In the genomic region with DNA sequence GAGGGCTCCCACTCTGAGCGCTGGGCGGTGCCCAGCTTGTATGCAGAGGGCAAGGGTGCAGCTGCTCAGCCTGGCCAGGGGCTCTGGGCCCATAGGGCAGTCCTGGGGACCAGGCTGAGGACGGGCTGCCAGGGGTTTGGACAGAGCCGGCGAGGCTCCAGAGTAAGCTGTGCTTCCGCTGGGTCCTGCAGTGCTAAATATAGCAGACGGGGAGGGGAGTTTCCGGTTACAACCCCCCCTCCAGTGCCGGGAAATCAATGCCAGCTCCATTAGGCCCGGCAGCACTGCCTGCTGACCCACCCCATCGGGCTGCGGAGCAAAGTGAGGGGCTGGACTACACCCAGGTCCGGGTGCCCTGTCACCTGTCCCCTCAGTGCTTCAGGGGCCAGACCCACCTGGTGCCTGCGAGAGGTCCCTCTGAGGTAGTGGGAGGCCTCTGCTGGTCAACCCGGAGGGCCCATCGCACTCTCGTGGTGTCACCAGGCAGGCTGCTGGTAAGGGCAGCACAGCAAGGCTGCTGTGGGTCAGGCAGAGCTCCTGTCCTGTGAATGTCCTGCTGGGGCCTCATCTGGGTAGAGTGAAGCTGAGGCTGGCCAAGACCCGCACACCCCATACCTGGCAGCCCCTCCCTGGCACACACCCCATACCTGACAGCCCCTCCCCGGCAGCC, we compare ENCODE assay signal across 1 cellular context.
TF ChIP-seq lines count a peak whose summit lies in the region.

No MANE protein-coding gene starts in this region.

TF ChIP-seq in HEK293, 187 proteins besides CTCF, POLR2A, EP300 and RAD21 (continued from another document and continues in another):
- TF ChIP-seq, protein P1, sequence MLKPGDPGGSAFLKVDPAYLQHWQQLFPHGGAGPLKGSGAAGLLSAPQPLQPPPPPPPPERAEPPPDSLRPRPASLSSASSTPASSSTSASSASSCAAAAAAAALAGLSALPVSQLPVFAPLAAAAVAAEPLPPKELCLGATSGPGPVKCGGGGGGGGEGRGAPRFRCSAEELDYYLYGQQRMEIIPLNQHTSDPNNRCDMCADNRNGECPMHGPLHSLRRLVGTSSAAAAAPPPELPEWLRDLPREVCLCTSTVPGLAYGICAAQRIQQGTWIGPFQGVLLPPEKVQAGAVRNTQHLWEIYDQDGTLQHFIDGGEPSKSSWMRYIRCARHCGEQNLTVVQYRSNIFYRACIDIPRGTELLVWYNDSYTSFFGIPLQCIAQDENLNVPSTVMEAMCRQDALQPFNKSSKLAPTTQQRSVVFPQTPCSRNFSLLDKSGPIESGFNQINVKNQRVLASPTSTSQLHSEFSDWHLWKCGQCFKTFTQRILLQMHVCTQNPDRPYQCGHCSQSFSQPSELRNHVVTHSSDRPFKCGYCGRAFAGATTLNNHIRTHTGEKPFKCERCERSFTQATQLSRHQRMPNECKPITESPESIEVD (tag by site-specific recombination; IDR thresholded peaks at IDR 0.05) = no peak
- TF ChIP-seq, protein P2, sequence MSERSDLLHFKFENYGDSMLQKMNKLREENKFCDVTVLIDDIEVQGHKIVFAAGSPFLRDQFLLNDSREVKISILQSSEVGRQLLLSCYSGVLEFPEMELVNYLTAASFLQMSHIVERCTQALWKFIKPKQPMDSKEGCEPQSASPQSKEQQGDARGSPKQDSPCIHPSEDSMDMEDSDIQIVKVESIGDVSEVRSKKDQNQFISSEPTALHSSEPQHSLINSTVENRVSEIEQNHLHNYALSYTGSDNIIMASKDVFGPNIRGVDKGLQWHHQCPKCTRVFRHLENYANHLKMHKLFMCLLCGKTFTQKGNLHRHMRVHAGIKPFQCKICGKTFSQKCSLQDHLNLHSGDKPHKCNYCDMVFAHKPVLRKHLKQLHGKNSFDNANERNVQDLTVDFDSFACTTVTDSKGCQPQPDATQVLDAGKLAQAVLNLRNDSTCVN (tag by site-specific recombination; optimal IDR thresholded peaks at IDR 0.05) = no peak
- TF ChIP-seq, protein P3, sequence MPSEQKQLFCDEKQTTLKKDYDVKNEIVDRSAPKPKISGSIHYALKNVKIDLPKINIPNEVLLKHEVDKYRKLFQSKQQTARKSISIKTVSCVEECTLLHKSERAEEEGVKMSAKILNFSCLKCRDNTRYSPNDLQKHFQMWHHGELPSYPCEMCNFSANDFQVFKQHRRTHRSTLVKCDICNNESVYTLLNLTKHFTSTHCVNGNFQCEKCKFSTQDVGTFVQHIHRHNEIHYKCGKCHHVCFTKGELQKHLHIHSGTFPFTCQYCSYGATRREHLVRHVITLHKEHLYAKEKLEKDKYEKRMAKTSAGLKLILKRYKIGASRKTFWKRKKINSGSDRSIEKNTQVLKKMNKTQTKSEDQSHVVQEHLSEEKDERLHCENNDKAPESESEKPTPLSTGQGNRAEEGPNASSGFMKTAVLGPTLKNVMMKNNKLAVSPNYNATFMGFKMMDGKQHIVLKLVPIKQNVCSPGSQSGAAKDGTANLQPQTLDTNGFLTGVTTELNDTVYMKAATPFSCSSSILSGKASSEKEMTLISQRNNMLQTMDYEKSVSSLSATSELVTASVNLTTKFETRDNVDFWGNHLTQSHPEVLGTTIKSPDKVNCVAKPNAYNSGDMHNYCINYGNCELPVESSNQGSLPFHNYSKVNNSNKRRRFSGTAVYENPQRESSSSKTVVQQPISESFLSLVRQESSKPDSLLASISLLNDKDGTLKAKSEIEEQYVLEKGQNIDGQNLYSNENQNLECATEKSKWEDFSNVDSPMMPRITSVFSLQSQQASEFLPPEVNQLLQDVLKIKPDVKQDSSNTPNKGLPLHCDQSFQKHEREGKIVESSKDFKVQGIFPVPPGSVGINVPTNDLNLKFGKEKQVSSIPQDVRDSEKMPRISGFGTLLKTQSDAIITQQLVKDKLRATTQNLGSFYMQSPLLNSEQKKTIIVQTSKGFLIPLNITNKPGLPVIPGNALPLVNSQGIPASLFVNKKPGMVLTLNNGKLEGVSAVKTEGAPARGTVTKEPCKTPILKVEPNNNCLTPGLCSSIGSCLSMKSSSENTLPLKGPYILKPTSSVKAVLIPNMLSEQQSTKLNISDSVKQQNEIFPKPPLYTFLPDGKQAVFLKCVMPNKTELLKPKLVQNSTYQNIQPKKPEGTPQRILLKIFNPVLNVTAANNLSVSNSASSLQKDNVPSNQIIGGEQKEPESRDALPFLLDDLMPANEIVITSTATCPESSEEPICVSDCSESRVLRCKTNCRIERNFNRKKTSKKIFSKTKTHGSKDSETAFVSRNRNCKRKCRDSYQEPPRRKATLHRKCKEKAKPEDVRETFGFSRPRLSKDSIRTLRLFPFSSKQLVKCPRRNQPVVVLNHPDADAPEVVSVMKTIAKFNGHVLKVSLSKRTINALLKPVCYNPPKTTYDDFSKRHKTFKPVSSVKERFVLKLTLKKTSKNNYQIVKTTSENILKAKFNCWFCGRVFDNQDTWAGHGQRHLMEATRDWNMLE (tag by site-specific recombination; conservative IDR thresholded peaks at IDR 0.05; ENCODE audit: low read depth) = no peak
- TF ChIP-seq ZNF785 (tag by site-specific recombination; IDR thresholded peaks at IDR 0.05) (no peak), ZNF600 (tag by site-specific recombination; IDR thresholded peaks at IDR 0.05) (peak; percentile 34; the same call in 1 of the 2 replicates), ZBTB1 (tag by site-specific recombination; IDR thresholded peaks at IDR 0.05) (no peak), ZNF423 (tag by site-specific recombination; IDR thresholded peaks at IDR 0.05) (no peak), YY1 (tag by site-specific recombination; IDR thresholded peaks at IDR 0.05) (no peak), GLIS2 (tag by site-specific recombination; IDR thresholded peaks at IDR 0.05) (peak; percentile 45), ZNF830 (tag by site-specific recombination; IDR thresholded peaks at IDR 0.05; ENCODE audit: low read depth) (no peak), ZNF404 (tag by site-specific recombination; IDR thresholded peaks at IDR 0.05) (no peak), ZBTB8A (tag by site-specific recombination; IDR thresholded peaks at IDR 0.05) (peak; percentile 53), ZFP69B (tag by site-specific recombination; IDR thresholded peaks at IDR 0.05) (no peak), ZNF335 (tag by site-specific recombination; conservative IDR thresholded peaks at IDR 0.05) (peak; percentile 42; the same call in 1 of the 2 replicates), ZNF221 (tag by site-specific recombination; IDR thresholded peaks at IDR 0.05; ENCODE audit: borderline replicate concordance) (no peak), GLIS1 (tag by site-specific recombination; IDR thresholded peaks at IDR 0.05) (peak; percentile 16; the same call in 1 of the 2 replicates), YY2 (tag by site-specific recombination; IDR thresholded peaks at IDR 0.05) (no peak), KLF1 (tag by site-specific recombination; IDR thresholded peaks at IDR 0.05) (no peak), ZNF157 (tag by site-specific recombination; IDR thresholded peaks at IDR 0.05) (no peak)
- TF ChIP-seq, protein P4, sequence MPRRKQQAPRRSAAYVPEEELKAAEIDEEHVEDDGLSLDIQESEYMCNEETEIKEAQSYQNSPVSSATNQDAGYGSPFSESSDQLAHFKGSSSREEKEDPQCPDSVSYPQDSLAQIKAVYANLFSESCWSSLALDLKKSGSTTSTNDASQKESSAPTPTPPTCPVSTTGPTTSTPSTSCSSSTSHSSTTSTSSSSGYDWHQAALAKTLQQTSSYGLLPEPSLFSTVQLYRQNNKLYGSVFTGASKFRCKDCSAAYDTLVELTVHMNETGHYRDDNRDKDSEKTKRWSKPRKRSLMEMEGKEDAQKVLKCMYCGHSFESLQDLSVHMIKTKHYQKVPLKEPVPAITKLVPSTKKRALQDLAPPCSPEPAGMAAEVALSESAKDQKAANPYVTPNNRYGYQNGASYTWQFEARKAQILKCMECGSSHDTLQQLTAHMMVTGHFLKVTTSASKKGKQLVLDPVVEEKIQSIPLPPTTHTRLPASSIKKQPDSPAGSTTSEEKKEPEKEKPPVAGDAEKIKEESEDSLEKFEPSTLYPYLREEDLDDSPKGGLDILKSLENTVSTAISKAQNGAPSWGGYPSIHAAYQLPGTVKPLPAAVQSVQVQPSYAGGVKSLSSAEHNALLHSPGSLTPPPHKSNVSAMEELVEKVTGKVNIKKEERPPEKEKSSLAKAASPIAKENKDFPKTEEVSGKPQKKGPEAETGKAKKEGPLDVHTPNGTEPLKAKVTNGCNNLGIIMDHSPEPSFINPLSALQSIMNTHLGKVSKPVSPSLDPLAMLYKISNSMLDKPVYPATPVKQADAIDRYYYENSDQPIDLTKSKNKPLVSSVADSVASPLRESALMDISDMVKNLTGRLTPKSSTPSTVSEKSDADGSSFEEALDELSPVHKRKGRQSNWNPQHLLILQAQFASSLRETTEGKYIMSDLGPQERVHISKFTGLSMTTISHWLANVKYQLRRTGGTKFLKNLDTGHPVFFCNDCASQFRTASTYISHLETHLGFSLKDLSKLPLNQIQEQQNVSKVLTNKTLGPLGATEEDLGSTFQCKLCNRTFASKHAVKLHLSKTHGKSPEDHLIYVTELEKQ (tag by site-specific recombination; IDR thresholded peaks at IDR 0.05; ENCODE audit: borderline replicate concordance) = no peak
- TF ChIP-seq, protein P5, sequence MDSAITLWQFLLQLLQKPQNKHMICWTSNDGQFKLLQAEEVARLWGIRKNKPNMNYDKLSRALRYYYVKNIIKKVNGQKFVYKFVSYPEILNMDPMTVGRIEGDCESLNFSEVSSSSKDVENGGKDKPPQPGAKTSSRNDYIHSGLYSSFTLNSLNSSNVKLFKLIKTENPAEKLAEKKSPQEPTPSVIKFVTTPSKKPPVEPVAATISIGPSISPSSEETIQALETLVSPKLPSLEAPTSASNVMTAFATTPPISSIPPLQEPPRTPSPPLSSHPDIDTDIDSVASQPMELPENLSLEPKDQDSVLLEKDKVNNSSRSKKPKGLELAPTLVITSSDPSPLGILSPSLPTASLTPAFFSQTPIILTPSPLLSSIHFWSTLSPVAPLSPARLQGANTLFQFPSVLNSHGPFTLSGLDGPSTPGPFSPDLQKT (IDR thresholded peaks at IDR 0.05; ENCODE audit: borderline replicate concordance, low read depth, low read length) = no peak
- TF ChIP-seq, protein P6, sequence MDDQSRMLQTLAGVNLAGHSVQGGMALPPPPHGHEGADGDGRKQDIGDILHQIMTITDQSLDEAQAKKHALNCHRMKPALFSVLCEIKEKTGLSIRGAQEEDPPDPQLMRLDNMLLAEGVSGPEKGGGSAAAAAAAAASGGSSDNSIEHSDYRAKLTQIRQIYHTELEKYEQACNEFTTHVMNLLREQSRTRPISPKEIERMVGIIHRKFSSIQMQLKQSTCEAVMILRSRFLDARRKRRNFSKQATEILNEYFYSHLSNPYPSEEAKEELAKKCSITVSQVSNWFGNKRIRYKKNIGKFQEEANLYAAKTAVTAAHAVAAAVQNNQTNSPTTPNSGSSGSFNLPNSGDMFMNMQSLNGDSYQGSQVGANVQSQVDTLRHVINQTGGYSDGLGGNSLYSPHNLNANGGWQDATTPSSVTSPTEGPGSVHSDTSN (CRISPR knock-in tag; IDR thresholded peaks at IDR 0.05) = no peak
- TF ChIP-seq, protein P7, sequence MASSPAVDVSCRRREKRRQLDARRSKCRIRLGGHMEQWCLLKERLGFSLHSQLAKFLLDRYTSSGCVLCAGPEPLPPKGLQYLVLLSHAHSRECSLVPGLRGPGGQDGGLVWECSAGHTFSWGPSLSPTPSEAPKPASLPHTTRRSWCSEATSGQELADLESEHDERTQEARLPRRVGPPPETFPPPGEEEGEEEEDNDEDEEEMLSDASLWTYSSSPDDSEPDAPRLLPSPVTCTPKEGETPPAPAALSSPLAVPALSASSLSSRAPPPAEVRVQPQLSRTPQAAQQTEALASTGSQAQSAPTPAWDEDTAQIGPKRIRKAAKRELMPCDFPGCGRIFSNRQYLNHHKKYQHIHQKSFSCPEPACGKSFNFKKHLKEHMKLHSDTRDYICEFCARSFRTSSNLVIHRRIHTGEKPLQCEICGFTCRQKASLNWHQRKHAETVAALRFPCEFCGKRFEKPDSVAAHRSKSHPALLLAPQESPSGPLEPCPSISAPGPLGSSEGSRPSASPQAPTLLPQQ (tag by site-specific recombination; IDR thresholded peaks at IDR 0.05) = no peak
- TF ChIP-seq, protein P8, sequence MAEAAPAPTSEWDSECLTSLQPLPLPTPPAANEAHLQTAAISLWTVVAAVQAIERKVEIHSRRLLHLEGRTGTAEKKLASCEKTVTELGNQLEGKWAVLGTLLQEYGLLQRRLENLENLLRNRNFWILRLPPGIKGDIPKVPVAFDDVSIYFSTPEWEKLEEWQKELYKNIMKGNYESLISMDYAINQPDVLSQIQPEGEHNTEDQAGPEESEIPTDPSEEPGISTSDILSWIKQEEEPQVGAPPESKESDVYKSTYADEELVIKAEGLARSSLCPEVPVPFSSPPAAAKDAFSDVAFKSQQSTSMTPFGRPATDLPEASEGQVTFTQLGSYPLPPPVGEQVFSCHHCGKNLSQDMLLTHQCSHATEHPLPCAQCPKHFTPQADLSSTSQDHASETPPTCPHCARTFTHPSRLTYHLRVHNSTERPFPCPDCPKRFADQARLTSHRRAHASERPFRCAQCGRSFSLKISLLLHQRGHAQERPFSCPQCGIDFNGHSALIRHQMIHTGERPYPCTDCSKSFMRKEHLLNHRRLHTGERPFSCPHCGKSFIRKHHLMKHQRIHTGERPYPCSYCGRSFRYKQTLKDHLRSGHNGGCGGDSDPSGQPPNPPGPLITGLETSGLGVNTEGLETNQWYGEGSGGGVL (tag by site-specific recombination; IDR thresholded peaks at IDR 0.05) = peak; percentile 34; the same call in 1 of the 2 replicates
- TF ChIP-seq, protein P9, sequence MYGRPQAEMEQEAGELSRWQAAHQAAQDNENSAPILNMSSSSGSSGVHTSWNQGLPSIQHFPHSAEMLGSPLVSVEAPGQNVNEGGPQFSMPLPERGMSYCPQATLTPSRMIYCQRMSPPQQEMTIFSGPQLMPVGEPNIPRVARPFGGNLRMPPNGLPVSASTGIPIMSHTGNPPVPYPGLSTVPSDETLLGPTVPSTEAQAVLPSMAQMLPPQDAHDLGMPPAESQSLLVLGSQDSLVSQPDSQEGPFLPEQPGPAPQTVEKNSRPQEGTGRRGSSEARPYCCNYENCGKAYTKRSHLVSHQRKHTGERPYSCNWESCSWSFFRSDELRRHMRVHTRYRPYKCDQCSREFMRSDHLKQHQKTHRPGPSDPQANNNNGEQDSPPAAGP (tag by site-specific recombination; IDR thresholded peaks at IDR 0.05) = no peak
- TF ChIP-seq, protein P10, sequence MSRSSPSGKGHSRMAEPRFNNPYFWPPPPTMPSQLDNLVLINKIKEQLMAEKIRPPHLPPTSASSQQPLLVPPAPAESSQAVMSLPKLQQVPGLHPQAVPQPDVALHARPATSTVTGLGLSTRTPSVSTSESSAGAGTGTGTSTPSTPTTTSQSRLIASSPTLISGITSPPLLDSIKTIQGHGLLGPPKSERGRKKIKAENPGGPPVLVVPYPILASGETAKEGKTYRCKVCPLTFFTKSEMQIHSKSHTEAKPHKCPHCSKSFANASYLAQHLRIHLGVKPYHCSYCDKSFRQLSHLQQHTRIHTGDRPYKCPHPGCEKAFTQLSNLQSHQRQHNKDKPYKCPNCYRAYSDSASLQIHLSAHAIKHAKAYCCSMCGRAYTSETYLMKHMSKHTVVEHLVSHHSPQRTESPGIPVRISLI (tag by site-specific recombination; IDR thresholded peaks at IDR 0.05) = no peak
- TF ChIP-seq, protein P11, sequence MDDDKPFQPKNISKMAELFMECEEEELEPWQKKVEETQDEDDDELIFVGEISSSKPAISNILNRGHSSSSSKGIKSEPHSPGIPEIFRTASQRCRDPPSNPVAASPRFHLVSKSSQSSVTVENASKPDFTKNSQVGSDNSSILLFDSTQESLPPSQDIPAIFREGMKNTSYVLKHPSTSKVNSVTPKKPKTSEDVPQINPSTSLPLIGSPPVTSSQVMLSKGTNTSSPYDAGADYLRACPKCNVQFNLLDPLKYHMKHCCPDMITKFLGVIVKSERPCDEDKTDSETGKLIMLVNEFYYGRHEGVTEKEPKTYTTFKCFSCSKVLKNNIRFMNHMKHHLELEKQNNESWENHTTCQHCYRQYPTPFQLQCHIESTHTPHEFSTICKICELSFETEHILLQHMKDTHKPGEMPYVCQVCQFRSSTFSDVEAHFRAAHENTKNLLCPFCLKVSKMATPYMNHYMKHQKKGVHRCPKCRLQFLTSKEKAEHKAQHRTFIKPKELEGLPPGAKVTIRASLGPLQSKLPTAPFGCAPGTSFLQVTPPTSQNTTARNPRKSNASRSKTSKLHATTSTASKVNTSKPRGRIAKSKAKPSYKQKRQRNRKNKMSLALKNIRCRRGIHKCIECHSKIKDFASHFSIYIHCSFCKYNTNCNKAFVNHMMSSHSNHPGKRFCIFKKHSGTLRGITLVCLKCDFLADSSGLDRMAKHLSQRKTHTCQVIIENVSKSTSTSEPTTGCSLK (tag by site-specific recombination; IDR thresholded peaks at IDR 0.05) = no peak
